2 cellular contexts compared by ENCODE assay signal in the genomic region with DNA sequence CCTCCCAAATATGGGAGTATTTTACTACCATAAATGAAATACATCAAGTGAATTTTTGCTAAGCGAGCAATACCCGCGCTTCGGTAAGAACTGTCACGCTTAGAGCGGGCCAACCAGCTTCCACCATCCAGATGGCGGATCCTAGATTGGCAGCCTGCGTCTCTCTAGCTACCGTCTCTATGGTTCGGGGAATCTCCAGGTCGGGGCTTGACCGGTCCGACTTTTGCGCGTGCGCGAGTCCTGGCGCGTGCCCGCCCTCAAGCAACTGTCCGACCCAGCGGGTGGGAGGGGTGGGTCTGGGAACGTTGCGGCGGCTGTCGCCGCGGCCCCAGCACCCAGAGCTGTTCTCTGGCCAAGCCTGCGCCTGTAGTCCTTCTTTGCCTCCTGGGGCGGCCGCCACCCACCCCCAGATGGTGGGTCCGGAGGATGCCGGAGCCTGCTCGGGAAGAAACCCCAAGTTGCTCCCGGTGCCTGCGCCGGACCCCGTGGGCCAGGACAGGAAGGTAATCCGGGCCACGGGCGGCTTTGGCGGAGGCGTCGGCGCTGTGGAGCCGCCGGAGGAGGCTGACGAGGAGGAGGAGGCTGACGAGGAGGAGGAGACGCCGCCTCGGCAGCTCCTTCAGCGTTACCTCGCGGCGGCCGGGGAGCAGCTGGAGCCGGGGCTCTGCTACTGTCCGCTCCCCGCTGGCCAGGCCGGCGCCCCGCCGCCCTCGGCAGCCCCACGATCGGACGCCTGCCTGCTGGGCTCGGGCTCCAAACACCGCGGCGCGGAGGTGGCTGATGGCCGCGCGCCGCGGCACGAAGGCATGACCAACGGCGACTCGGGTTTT.
TF ChIP-seq lines count a peak whose summit lies in the region.

A gene (plus strand): TSS at position 338 of the 830 bp plus-strand sequence. CDS start 73 bp downstream, at position 411.

TF ChIP-seq in HEK293, 187 proteins besides CTCF, POLR2A, EP300 and RAD21 (continued from another document and continues in another):
- TF ChIP-seq ZNF138 (tag by site-specific recombination; IDR thresholded peaks at IDR 0.05; ENCODE audit: borderline replicate concordance) (no peak), ZNF202 (tag by site-specific recombination; IDR thresholded peaks at IDR 0.05; ENCODE audit: borderline replicate concordance) (no peak), ZNF501 (tag by site-specific recombination; IDR thresholded peaks at IDR 0.05) (0 out of 2 replicates have a peak, but pooled peaks have one; percentile 80), ZNF391 (tag by site-specific recombination; IDR thresholded peaks at IDR 0.05; ENCODE audit: borderline replicate concordance, low read depth) (no peak), ZNF24 (tag by site-specific recombination; IDR thresholded peaks at IDR 0.05) (0 out of 2 replicates have a peak, but pooled peaks have one; percentile 55), ZNF354C (tag by site-specific recombination; IDR thresholded peaks at IDR 0.05; ENCODE audit: borderline replicate concordance, low read depth) (no peak), GLIS2 (tag by site-specific recombination; IDR thresholded peaks at IDR 0.05) (peak; percentile 88), MZF1 (tag by site-specific recombination; IDR thresholded peaks at IDR 0.05; ENCODE audit: borderline replicate concordance) (no peak), ZSCAN23 (tag by site-specific recombination; IDR thresholded peaks at IDR 0.05) (no peak), ZNF341 (tag by site-specific recombination; IDR thresholded peaks at IDR 0.05; ENCODE audit: low read depth) (peak; percentile 92), ZNF561 (tag by site-specific recombination; IDR thresholded peaks at IDR 0.05; ENCODE audit: borderline replicate concordance) (peak; percentile 15; the same call in 1 of the 2 replicates), ZNF23 (tag by site-specific recombination; IDR thresholded peaks at IDR 0.05; ENCODE audit: borderline replicate concordance) (no peak), ZNF433 (tag by site-specific recombination; IDR thresholded peaks at IDR 0.05; ENCODE audit: low read depth) (no peak), ZNF621 (tag by site-specific recombination; IDR thresholded peaks at IDR 0.05) (no peak), ZSCAN16 (tag by site-specific recombination; IDR thresholded peaks at IDR 0.05) (no peak), ZNF350 (tag by site-specific recombination; IDR thresholded peaks at IDR 0.05) (no peak), ZFHX2 (tag by site-specific recombination; conservative IDR thresholded peaks at IDR 0.05) (peak; percentile 92), ZNF140 (tag by site-specific recombination; IDR thresholded peaks at IDR 0.05) (no peak), SP7 (tag by site-specific recombination; IDR thresholded peaks at IDR 0.05) (peak; percentile 68), ZNF112 (tag by site-specific recombination; IDR thresholded peaks at IDR 0.05) (no peak), ZNF558 (tag by site-specific recombination; IDR thresholded peaks at IDR 0.05) (no peak), ZNF843 (tag by site-specific recombination; IDR thresholded peaks at IDR 0.05) (no peak; the same call in 1 of the 2 replicates), ZNF121 (tag by site-specific recombination; IDR thresholded peaks at IDR 0.05) (0 out of 2 replicates have a peak, but pooled peaks have one; percentile 64), SCRT1 (tag by site-specific recombination; IDR thresholded peaks at IDR 0.05; ENCODE audit: borderline replicate concordance) (no peak), RBAK (tag by site-specific recombination; IDR thresholded peaks at IDR 0.05) (no peak), ZFP41 (tag by site-specific recombination; IDR thresholded peaks at IDR 0.05; ENCODE audit: borderline replicate concordance) (no peak)
- TF ChIP-seq, protein P1, sequence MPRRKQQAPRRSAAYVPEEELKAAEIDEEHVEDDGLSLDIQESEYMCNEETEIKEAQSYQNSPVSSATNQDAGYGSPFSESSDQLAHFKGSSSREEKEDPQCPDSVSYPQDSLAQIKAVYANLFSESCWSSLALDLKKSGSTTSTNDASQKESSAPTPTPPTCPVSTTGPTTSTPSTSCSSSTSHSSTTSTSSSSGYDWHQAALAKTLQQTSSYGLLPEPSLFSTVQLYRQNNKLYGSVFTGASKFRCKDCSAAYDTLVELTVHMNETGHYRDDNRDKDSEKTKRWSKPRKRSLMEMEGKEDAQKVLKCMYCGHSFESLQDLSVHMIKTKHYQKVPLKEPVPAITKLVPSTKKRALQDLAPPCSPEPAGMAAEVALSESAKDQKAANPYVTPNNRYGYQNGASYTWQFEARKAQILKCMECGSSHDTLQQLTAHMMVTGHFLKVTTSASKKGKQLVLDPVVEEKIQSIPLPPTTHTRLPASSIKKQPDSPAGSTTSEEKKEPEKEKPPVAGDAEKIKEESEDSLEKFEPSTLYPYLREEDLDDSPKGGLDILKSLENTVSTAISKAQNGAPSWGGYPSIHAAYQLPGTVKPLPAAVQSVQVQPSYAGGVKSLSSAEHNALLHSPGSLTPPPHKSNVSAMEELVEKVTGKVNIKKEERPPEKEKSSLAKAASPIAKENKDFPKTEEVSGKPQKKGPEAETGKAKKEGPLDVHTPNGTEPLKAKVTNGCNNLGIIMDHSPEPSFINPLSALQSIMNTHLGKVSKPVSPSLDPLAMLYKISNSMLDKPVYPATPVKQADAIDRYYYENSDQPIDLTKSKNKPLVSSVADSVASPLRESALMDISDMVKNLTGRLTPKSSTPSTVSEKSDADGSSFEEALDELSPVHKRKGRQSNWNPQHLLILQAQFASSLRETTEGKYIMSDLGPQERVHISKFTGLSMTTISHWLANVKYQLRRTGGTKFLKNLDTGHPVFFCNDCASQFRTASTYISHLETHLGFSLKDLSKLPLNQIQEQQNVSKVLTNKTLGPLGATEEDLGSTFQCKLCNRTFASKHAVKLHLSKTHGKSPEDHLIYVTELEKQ (tag by site-specific recombination; IDR thresholded peaks at IDR 0.05; ENCODE audit: borderline replicate concordance) = peak; percentile 89; the same call in 1 of the 2 replicates
- TF ChIP-seq, protein P2, sequence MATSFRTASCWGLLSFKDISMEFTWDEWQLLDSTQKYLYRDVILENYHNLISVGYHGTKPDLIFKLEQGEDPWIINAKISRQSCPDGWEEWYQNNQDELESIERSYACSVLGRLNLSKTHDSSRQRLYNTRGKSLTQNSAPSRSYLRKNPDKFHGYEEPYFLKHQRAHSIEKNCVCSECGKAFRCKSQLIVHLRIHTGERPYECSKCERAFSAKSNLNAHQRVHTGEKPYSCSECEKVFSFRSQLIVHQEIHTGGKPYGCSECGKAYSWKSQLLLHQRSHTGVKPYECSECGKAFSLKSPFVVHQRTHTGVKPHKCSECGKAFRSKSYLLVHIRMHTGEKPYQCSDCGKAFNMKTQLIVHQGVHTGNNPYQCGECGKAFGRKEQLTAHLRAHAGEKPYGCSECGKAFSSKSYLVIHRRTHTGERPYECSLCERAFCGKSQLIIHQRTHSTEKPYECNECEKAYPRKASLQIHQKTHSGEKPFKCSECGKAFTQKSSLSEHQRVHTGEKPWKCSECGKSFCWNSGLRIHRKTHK (tag by site-specific recombination; IDR thresholded peaks at IDR 0.05) = no peak

TF ChIP-seq in GM12878, 131 proteins besides CTCF, POLR2A, EP300 and RAD21 (continued from another document and continues in another):
- TF ChIP-seq, protein P3, sequence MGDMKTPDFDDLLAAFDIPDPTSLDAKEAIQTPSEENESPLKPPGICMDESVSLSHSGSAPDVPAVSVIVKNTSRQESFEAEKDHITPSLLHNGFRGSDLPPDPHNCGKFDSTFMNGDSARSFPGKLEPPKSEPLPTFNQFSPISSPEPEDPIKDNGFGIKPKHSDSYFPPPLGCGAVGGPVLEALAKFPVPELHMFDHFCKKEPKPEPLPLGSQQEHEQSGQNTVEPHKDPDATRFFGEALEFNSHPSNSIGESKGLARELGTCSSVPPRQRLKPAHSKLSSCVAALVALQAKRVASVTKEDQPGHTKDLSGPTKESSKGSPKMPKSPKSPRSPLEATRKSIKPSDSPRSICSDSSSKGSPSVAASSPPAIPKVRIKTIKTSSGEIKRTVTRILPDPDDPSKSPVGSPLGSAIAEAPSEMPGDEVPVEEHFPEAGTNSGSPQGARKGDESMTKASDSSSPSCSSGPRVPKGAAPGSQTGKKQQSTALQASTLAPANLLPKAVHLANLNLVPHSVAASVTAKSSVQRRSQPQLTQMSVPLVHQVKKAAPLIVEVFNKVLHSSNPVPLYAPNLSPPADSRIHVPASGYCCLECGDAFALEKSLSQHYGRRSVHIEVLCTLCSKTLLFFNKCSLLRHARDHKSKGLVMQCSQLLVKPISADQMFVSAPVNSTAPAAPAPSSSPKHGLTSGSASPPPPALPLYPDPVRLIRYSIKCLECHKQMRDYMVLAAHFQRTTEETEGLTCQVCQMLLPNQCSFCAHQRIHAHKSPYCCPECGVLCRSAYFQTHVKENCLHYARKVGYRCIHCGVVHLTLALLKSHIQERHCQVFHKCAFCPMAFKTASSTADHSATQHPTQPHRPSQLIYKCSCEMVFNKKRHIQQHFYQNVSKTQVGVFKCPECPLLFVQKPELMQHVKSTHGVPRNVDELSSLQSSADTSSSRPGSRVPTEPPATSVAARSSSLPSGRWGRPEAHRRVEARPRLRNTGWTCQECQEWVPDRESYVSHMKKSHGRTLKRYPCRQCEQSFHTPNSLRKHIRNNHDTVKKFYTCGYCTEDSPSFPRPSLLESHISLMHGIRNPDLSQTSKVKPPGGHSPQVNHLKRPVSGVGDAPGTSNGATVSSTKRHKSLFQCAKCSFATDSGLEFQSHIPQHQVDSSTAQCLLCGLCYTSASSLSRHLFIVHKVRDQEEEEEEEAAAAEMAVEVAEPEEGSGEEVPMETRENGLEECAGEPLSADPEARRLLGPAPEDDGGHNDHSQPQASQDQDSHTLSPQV (IDR thresholded peaks at IDR 0.05) = no peak
- peak; percentile 83; the same call in 1 of the 2 replicates for TF ChIP-seq IKZF1 (conservative IDR thresholded peaks at IDR 0.05)
- no peak for TF ChIP-seq ZBED1 (IDR thresholded peaks at IDR 0.05; ENCODE audit: borderline replicate concordance)
- TF ChIP-seq, protein P4, sequence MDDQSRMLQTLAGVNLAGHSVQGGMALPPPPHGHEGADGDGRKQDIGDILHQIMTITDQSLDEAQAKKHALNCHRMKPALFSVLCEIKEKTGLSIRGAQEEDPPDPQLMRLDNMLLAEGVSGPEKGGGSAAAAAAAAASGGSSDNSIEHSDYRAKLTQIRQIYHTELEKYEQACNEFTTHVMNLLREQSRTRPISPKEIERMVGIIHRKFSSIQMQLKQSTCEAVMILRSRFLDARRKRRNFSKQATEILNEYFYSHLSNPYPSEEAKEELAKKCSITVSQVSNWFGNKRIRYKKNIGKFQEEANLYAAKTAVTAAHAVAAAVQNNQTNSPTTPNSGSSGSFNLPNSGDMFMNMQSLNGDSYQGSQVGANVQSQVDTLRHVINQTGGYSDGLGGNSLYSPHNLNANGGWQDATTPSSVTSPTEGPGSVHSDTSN (IDR thresholded peaks at IDR 0.05; ENCODE audit: insufficient replicate concordance, low read depth, low read length) = peak; percentile 91
- TF ChIP-seq, protein P5, sequence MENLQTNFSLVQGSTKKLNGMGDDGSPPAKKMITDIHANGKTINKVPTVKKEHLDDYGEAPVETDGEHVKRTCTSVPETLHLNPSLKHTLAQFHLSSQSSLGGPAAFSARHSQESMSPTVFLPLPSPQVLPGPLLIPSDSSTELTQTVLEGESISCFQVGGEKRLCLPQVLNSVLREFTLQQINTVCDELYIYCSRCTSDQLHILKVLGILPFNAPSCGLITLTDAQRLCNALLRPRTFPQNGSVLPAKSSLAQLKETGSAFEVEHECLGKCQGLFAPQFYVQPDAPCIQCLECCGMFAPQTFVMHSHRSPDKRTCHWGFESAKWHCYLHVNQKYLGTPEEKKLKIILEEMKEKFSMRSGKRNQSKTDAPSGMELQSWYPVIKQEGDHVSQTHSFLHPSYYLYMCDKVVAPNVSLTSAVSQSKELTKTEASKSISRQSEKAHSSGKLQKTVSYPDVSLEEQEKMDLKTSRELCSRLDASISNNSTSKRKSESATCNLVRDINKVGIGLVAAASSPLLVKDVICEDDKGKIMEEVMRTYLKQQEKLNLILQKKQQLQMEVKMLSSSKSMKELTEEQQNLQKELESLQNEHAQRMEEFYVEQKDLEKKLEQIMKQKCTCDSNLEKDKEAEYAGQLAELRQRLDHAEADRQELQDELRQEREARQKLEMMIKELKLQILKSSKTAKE (IDR thresholded peaks at IDR 0.05; ENCODE audit: low read depth, poor library complexity, severe bottlenecking) = no peak
- no peak for TF ChIP-seq POU2F2 (IDR thresholded peaks at IDR 0.05; ENCODE audit: borderline replicate concordance, low read depth, low read length)
- TF ChIP-seq SP1 (IDR thresholded peaks at IDR 0.05; ENCODE audit: low read depth, low read length) = no peak
- TF ChIP-seq, protein P6, sequence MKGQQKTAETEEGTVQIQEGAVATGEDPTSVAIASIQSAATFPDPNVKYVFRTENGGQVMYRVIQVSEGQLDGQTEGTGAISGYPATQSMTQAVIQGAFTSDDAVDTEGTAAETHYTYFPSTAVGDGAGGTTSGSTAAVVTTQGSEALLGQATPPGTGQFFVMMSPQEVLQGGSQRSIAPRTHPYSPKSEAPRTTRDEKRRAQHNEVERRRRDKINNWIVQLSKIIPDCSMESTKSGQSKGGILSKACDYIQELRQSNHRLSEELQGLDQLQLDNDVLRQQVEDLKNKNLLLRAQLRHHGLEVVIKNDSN (IDR thresholded peaks at IDR 0.05; ENCODE audit: borderline replicate concordance, extremely low read length, insufficient read depth, low read depth, low read length) = no peak
- no peak for TF ChIP-seq PML (IDR thresholded peaks at IDR 0.05; ENCODE audit: low read length)
- no peak for TF ChIP-seq YBX1 (IDR thresholded peaks at IDR 0.05)
- no peak for TF ChIP-seq CEBPB (IDR thresholded peaks at IDR 0.05; ENCODE audit: borderline replicate concordance in 1 of 2, low read depth in 2 of 2, low read length in 2 of 2)
- no peak for TF ChIP-seq NFYA (IDR thresholded peaks at IDR 0.05; ENCODE audit: borderline replicate concordance, low read depth, low read length)
- TF ChIP-seq IKZF2 (IDR thresholded peaks at IDR 0.05) = peak; percentile 26 to 37; a peak in 2 of 4 replicates
- TF ChIP-seq DPF2 (IDR thresholded peaks at IDR 0.05) = no peak; the same call in 1 of the 2 replicates
- TF ChIP-seq CBX5 (IDR thresholded peaks at IDR 0.05; ENCODE audit: low read depth) = no peak
- TF ChIP-seq CREM (IDR thresholded peaks at IDR 0.05; ENCODE audit: low read depth) = no peak
- no peak for TF ChIP-seq ZZZ3 (IDR thresholded peaks at IDR 0.05; ENCODE audit: control insufficient read depth, insufficient read length, low read depth)
- TF ChIP-seq, protein P7, sequence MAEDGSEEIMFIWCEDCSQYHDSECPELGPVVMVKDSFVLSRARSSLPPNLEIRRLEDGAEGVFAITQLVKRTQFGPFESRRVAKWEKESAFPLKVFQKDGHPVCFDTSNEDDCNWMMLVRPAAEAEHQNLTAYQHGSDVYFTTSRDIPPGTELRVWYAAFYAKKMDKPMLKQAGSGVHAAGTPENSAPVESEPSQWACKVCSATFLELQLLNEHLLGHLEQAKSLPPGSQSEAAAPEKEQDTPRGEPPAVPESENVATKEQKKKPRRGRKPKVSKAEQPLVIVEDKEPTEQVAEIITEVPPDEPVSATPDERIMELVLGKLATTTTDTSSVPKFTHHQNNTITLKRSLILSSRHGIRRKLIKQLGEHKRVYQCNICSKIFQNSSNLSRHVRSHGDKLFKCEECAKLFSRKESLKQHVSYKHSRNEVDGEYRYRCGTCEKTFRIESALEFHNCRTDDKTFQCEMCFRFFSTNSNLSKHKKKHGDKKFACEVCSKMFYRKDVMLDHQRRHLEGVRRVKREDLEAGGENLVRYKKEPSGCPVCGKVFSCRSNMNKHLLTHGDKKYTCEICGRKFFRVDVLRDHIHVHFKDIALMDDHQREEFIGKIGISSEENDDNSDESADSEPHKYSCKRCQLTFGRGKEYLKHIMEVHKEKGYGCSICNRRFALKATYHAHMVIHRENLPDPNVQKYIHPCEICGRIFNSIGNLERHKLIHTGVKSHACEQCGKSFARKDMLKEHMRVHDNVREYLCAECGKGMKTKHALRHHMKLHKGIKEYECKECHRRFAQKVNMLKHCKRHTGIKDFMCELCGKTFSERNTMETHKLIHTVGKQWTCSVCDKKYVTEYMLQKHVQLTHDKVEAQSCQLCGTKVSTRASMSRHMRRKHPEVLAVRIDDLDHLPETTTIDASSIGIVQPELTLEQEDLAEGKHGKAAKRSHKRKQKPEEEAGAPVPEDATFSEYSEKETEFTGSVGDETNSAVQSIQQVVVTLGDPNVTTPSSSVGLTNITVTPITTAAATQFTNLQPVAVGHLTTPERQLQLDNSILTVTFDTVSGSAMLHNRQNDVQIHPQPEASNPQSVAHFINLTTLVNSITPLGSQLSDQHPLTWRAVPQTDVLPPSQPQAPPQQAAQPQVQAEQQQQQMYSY (CRISPR knock-in tag; IDR thresholded peaks at IDR 0.05) = no peak
- TF ChIP-seq CBX3 (IDR thresholded peaks at IDR 0.05; ENCODE audit: borderline replicate concordance, low read depth) = no peak
